1 cellular context compared by ENCODE assay signal in genomic region chr12:42725839-42726238, GRCh38.
TF ChIP-seq lines count a peak whose summit lies in the region.

No MANE protein-coding gene starts in this region.

TF ChIP-seq in endothelial cell of umbilical vein, 7 proteins besides CTCF, POLR2A, EP300 and RAD21:
- no peak for TF ChIP-seq EZH2 (IDR thresholded peaks at IDR 0.05; ENCODE audit: borderline replicate concordance, low read depth, low read length, severe bottlenecking)
- TF ChIP-seq MYC (IDR thresholded peaks at IDR 0.05; ENCODE audit: low read depth, low read length): no peak
- TF ChIP-seq FOS (IDR thresholded peaks at IDR 0.05; ENCODE audit: borderline replicate concordance, insufficient read depth, low read length): peak; percentile 55
- no peak for TF ChIP-seq GATA2 (IDR thresholded peaks at IDR 0.05; ENCODE audit: insufficient read depth, insufficient read length, low read depth, low read length)
TF ChIP-seq in endothelial cell of umbilical vein: peak in this region for 1.
